Comparison of ENCODE assay signal across 13 cellular contexts in genomic region chr12:114679452-114679875, GRCh38. TPM values are rescaled to one million over a fixed set of nuclear protein-coding genes. Genes with fewer than 3 reads are reported as not detected.
DNase-seq lines count a peak whose midpoint lies in the region; ATAC-seq and TF ChIP-seq lines count a peak whose summit lies in the region.
"Had no signal": no experiment of that assay in that cellular context is flagged by ENCODE, and none has a peak within 500 bp of the region (broad histone marks: within the 10 kb centered on the region; RNA-seq: fewer than 3 reads in every experiment).

No MANE protein-coding gene starts in this region.

- H3K4me3 ChIP-seq in SK-N-SH (ENCODE audit: low read depth in 2 of 2, low read length in 1 of 2) (peak overlapping the region; percentile 78 to 96), choroid plexus epithelial cell (ENCODE audit: low read depth, low read length) (peak overlapping the region; percentile 86), mesenchymal stem cell (ENCODE audit: insufficient read depth in 1 of 2, low read depth in 1 of 2, low read length in 2 of 2) (peak overlapping the region in 1 of 2 experiments; percentile 88)

- H2BK5ac ChIP-seq in mesenchymal stem cell (ENCODE audit: low read depth, low read length, poor library complexity, severe bottlenecking), result no peak overlapping the region

- no peaks in the 10 kb centered on the region for H3K9me3 ChIP-seq in SK-N-SH
- H3K9me3 ChIP-seq in mesenchymal stem cell (ENCODE audit: control insufficient read depth, low read length), result no peaks in the 10 kb centered on the region

- H3K4me1 Mint-ChIP-seq in type B pancreatic cell (ENCODE audit: unreplicated experiment), result peaks cover 35% of the 10 kb centered on the region

- peak overlapping the region; percentile 98 for H3K4me3 Mint-ChIP-seq in type B pancreatic cell
- H3K4me3 Mint-ChIP-seq: stimulated activated naive CD8-positive, alpha-beta T cell treated with anti-CD3 and anti-CD28 coated beads, Interleukin-15, amount 100 ng/mL, for 72 hours had no signal

- TF ChIP-seq RAD21 in SK-N-SH (IDR thresholded peaks at IDR 0.05; ENCODE audit: low read length), result no peak

- H3K9ac ChIP-seq in SK-N-SH (peak overlapping the region; percentile 99; the same call in 1 of the 2 replicates), mesenchymal stem cell (ENCODE audit: low read length) (peak overlapping the region; percentile 100)

- H2AFZ ChIP-seq in SK-N-SH (ENCODE audit: low read depth) (0 out of 2 replicates have a peak overlapping the region, but pooled peaks have one; percentile 13), mesenchymal stem cell (ENCODE audit: low read depth, low read length) (no peak overlapping the region)

- TF ChIP-seq CTCF in SK-N-SH (IDR thresholded peaks at IDR 0.05), result no peak
- no peak for TF ChIP-seq CTCF in choroid plexus epithelial cell (conservative IDR thresholded peaks at IDR 0.05; ENCODE audit: low read depth, low read length)
- no peak for TF ChIP-seq CTCF in type B pancreatic cell (conservative IDR thresholded peaks at IDR 0.05)
- TF ChIP-seq CTCF in GM13976 (IDR thresholded peaks at IDR 0.05; ENCODE audit: borderline replicate concordance, control extremely low read depth, extremely low read depth, insufficient read depth, missing control alignments), result no peak

- no peak for DNase-seq in SK-N-SH
- DNase-seq in choroid plexus epithelial cell (ENCODE audit: low read depth), result peak; percentile 55
- DNase-seq in mesenchymal stem cell, result peak; percentile 40
- DNase-seq in type B pancreatic cell (ENCODE audit: extremely low spot score, unreplicated experiment), result no peak
- no peak for DNase-seq in GM13976 (ENCODE audit: low spot score)
- no peak for DNase-seq in MV-4-11 (lab: John Stamatoyannopoulos, UW)
- no peak for DNase-seq in OCI-M2 (lab: John Stamatoyannopoulos, UW; ENCODE audit: unreplicated experiment)
- DNase-seq: 8988T; MM.1S; NCI-H446 treated with DMSO at 0.1 percent for 48 hours; stimulated activated CD4-positive, alpha-beta T cell treated with anti-CD3 and anti-CD28 coated beads, Interleukin-1b, Interleukin-23, amount 100 ng/mL, for 48 hours; stimulated activated naive CD8-positive, alpha-beta T cell treated with anti-CD3 and anti-CD28 coated beads, Interleukin-15, amount 100 ng/mL, for 72 hours had no signal

- H4K8ac ChIP-seq in mesenchymal stem cell (ENCODE audit: low read length), result no peak overlapping the region

- H3K36me3 Mint-ChIP-seq in type B pancreatic cell, result peaks cover 64% of the 10 kb centered on the region

- H3K4me1 ChIP-seq in SK-N-SH (ENCODE audit: control insufficient read depth in 1 of 2, insufficient read depth in 2 of 2, low read depth in 1 of 2, low read length in 1 of 2) (peaks cover 0 to 35% of the 10 kb centered on the region in 2 experiments; a peak in 2 of 4 replicates), mesenchymal stem cell (ENCODE audit: control insufficient read depth, insufficient read depth, low read depth, low read length) (peaks cover 12% of the 10 kb centered on the region)

- CTCF ChIA-PET in SK-N-SH (lab: Yijun Ruan, JAX), result interaction anchor here (1.2 to 1.5 kb wide), 3 partner anchors 11 to 1238 kb away, joined by 3 to 8 read pairs (median 7); no protein-coding TSS in a partner anchor

- POLR2A ChIA-PET in SK-N-SH (lab: Yijun Ruan, JAX), result interaction anchor here (1.1 to 1.5 kb wide), 2 partner anchors 9 to 776 kb away, joined by 4 to 6 read pairs; no protein-coding TSS in a partner anchor

- peak overlapping the region; percentile 98 for H3K27ac Mint-ChIP-seq in type B pancreatic cell
- H3K27ac Mint-ChIP-seq: stimulated activated naive CD8-positive, alpha-beta T cell treated with anti-CD3 and anti-CD28 coated beads, Interleukin-15, amount 100 ng/mL, for 72 hours had no signal

- in situ Hi-C loops in GM13976 (cut with MboI; ENCODE audit: low sequenced_read_pairs, unreplicated experiment), result no loop called here

- no peaks in the 10 kb centered on the region for H3K79me1 ChIP-seq in mesenchymal stem cell (replicated peaks; ENCODE audit: low read length, poor library complexity, severe bottlenecking)

- peak overlapping the region in 1 of 2 experiments; percentile 23 for H3K18ac ChIP-seq in mesenchymal stem cell (ENCODE audit: low read depth in 1 of 2, low read length in 2 of 2)

- peak overlapping the region; percentile 20 to 55 for H3K23ac ChIP-seq in mesenchymal stem cell (ENCODE audit: low read length in 2 of 2)

- no peak for ATAC-seq in SK-N-SH treated with all-trans-retinoic acid at 6 μM for 48 hours
- ATAC-seq: stimulated activated naive CD8-positive, alpha-beta T cell treated with anti-CD3 and anti-CD28 coated beads, Interleukin-15, amount 100 ng/mL, for 72 hours had no signal

- H4K91ac ChIP-seq in mesenchymal stem cell (ENCODE audit: low read length), result no peak overlapping the region

- H3K27me3 Mint-ChIP-seq in type B pancreatic cell, result peaks cover 56% of the 10 kb centered on the region

- peak overlapping the region in 1 of 2 experiments; percentile 96; a peak in 3 of 4 replicates for H3K27ac ChIP-seq in SK-N-SH (ENCODE audit: low read depth in 2 of 2, low read length in 1 of 2)
- H3K27ac ChIP-seq in mesenchymal stem cell (ENCODE audit: low read length, poor library complexity, severe bottlenecking), result no peak overlapping the region

- H2BK12ac ChIP-seq in mesenchymal stem cell (ENCODE audit: low read length in 2 of 2), result no peak overlapping the region

- H3F3A ChIP-seq in SK-N-SH (replicated peaks; ENCODE audit: insufficient read depth), result peaks cover 20% of the 10 kb centered on the region

- H3K4ac ChIP-seq in mesenchymal stem cell (ENCODE audit: low read depth in 1 of 2, low read length in 2 of 2), result no peak overlapping the region

- H3K9me3 Mint-ChIP-seq in type B pancreatic cell, result no peaks in the 10 kb centered on the region

- no peak for TF ChIP-seq EP300 in SK-N-SH (IDR thresholded peaks at IDR 0.05; ENCODE audit: borderline replicate concordance in 1 of 2, low read depth in 1 of 2, low read length in 1 of 2)

- WGBS in SK-N-SH (ENCODE audit: low lambda C conversion rate), result 32% methylated on average over 9 of the region's 10 CpGs
- WGBS in mesenchymal stem cell, result 31% methylated on average over 10 of the region's 10 CpGs

- H3K9me2 ChIP-seq in SK-N-SH, result no peaks in the 10 kb centered on the region

- peak overlapping the region; percentile 71 for H2BK15ac ChIP-seq in mesenchymal stem cell (ENCODE audit: low read depth, poor library complexity, severe bottlenecking)

- no peaks in the 10 kb centered on the region for H4K20me1 ChIP-seq in SK-N-SH (ENCODE audit: insufficient read depth)

- H3K36me3 ChIP-seq in SK-N-SH (replicated peaks in 1 of 2; ENCODE audit: control insufficient read depth in 1 of 2, insufficient read depth in 2 of 2, low read length in 1 of 2), result peaks cover 21 to 41% of the 10 kb centered on the region in 2 experiments
- peaks cover 0 to 68% of the 10 kb centered on the region in 2 experiments for H3K36me3 ChIP-seq in mesenchymal stem cell (ENCODE audit: control insufficient read depth in 1 of 2, insufficient read depth in 2 of 2, low read depth in 1 of 2, low read length in 2 of 2)

- peaks cover 62% of the 10 kb centered on the region for H3K79me2 ChIP-seq in SK-N-SH (ENCODE audit: insufficient read depth)

- H3K27me3 ChIP-seq in SK-N-SH (ENCODE audit: insufficient read depth), result no peaks in the 10 kb centered on the region
- peaks cover 0 to 53% of the 10 kb centered on the region in 2 experiments for H3K27me3 ChIP-seq in mesenchymal stem cell (ENCODE audit: control insufficient read depth in 1 of 2, insufficient read depth in 1 of 2, low read length in 2 of 2)

- no peak overlapping the region for H2BK120ac ChIP-seq in mesenchymal stem cell (ENCODE audit: low read depth, low read length)

- no peak overlapping the region for H3K14ac ChIP-seq in mesenchymal stem cell (ENCODE audit: low read length in 2 of 2)

- H3K4me2 ChIP-seq in SK-N-SH (peak overlapping the region; percentile 86), mesenchymal stem cell (ENCODE audit: low read length, poor library complexity, severe bottlenecking) (no peak overlapping the region)

- H2AK5ac ChIP-seq in mesenchymal stem cell (ENCODE audit: low read length, severe bottlenecking), result no peak overlapping the region

TF ChIP-seq in SK-N-SH, 30 proteins besides CTCF, POLR2A, EP300 and RAD21:
- TF ChIP-seq EZH2phosphoT487 (IDR thresholded peaks at IDR 0.05; ENCODE audit: borderline replicate concordance, low read depth) (no peak), MXI1 (IDR thresholded peaks at IDR 0.05; ENCODE audit: low read depth, low read length) (0 out of 2 replicates have a peak, but pooled peaks have one; percentile 13)

TF ChIP-seq in SK-N-SH treated with all-trans-retinoic acid at 6 μM for 48 hours, 23 proteins besides CTCF, POLR2A, EP300 and RAD21 (continues in another document):
- TF ChIP-seq ZNF8 (CRISPR knock-in tag; IDR thresholded peaks at IDR 0.05) (no peak), CSRNP3 (CRISPR knock-in tag; IDR thresholded peaks at IDR 0.05) (no peak), GLIS3 (CRISPR knock-in tag; IDR thresholded peaks at IDR 0.05) (no peak), ZFP30 (CRISPR knock-in tag; IDR thresholded peaks at IDR 0.05) (no peak)

RNA-seq across cellular contexts. Expression of gene TBX3, which starts 4.5 kb away (rescaled TPM):
- 10.2 and 11.3 TPM in 2 replicates for polyA plus RNA-seq in SK-N-SH (2012; rRNA removed)
- polyA plus RNA-seq in SK-N-SH (2012; cell fraction: cytosol; rRNA removed), result 6.2 and 8.5 TPM in 2 replicates
- polyA plus RNA-seq in SK-N-SH (2012; cell fraction: nucleus; rRNA removed), result 32.3 and 34.6 TPM in 2 replicates
- polyA plus RNA-seq in mesenchymal stem cell (2013, experiment 1 of 2), result 59.8 TPM
- 57.6 TPM for polyA plus RNA-seq in mesenchymal stem cell (2013, experiment 2 of 2)
- 102 and 130 TPM in 2 replicates for total RNA-seq in type B pancreatic cell (ENCODE audit: low replicate concordance)

Comparison
In these comparisons a context has a peak if more than half of its experiments do, and no peak if none do; other contexts are left out.
1. DNase-seq: peak in choroid plexus epithelial cell (single experiment) and mesenchymal stem cell (single experiment); none in SK-N-SH (single experiment), type B pancreatic cell (single experiment), GM13976 (single experiment), MV-4-11 (single experiment) and OCI-M2 (single experiment).